In the genomic region with DNA sequence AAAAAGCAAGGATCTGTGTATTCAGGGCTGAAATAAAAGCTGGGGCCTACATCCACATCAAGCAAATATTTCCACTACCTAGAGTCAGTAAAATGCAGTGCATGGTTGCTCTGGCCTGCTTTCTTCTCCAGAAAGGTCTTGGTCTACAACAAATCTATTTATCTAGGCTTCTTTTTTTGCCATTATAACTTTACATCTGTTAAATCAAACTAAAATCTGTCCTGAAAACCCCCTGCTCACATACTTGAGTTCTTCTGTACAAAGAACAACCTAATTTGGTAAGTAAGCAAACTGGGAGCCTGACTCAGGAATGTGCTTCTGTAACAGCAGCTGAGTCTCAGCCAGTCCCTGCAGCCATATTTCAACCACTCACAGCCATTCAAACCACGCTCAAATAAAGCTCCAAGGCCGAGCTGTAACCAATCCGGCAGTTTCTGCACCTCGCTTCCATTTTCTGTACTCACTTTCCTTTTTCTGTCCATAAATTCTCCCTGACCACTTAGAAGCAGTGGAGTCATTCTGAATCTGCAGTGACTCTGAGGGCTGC, we compare ENCODE assay signal across 9 cellular contexts.
A peak's percentile ranks its signal among the peaks of the same experiment; 100 is the strongest.
DNase-seq lines count a peak whose midpoint lies in the region; ATAC-seq, FAIRE-seq and TF ChIP-seq lines count a peak whose summit lies in the region.
"Had no signal": no experiment of that assay in that cellular context is flagged by ENCODE, and none has a peak within 500 bp of the region (broad histone marks: within the 10 kb centered on the region; RNA-seq: fewer than 3 reads in every experiment).

No MANE protein-coding gene starts in this region.

- TF ChIP-seq POLR2A in H1 (IDR thresholded peaks at IDR 0.05; ENCODE audit: control extremely low read depth in 1 of 2, low read depth in 2 of 2, low read length in 2 of 2): no peak
- TF ChIP-seq POLR2A in tibial nerve (IDR thresholded peaks at IDR 0.05): no peak

- TF ChIP-seq EP300 in H1 (IDR thresholded peaks at IDR 0.05; ENCODE audit: borderline replicate concordance in 1 of 2, low read depth in 2 of 2, low read length in 2 of 2): no peak
- peak in 1 of 2 donors; percentile 9 for TF ChIP-seq EP300 in tibial nerve (IDR thresholded peaks at IDR 0.05)

- intact Hi-C loops in PC-3 (cut with micrococcal nuclease): no loop called here

- no peak overlapping the region for H2BK15ac ChIP-seq in H1 (ENCODE audit: low read length)

- H4K91ac ChIP-seq in H1 (replicated peaks; ENCODE audit: insufficient read length, low read length): no peak overlapping the region

- CTCF ChIA-PET in PC-3 (lab: Charles Lee) (no interaction called here), H1 (lab: Charles Lee; ENCODE audit: partially characterized antibody) (interaction anchor here (0.6 to 1.5 kb wide), 4 partner anchors 34 to 461 kb away, joined by 3 to 5 read pairs (median 3); no protein-coding TSS in a partner anchor)

- TF ChIP-seq RAD21 in H1 (IDR thresholded peaks at IDR 0.05 in 1 of 2, conservative IDR thresholded peaks at IDR 0.05 in 1 of 2; ENCODE audit: low read depth in 2 of 2, low read length in 2 of 2): no peak

- no peak overlapping the region for H3K23ac ChIP-seq in H1 (ENCODE audit: insufficient read length)

- TF ChIP-seq CTCF in PC-3 (conservative IDR thresholded peaks at IDR 0.05; ENCODE audit: low read depth, low read length): no peak
- no peak for TF ChIP-seq CTCF in H1 (IDR thresholded peaks at IDR 0.05; ENCODE audit: control extremely low read depth in 1 of 3, insufficient read depth in 1 of 3, low read depth in 1 of 3, low read length in 3 of 3)
- TF ChIP-seq CTCF in tibial nerve (IDR thresholded peaks at IDR 0.05): no peak

- no peak overlapping the region for H2BK20ac ChIP-seq in H1 (ENCODE audit: low read length)

- H3K27ac ChIP-seq in PC-3 (ENCODE audit: low read length) (peak overlapping the region; percentile 89), H1 (ENCODE audit: low read depth, low read length) (no peak overlapping the region; the same call in 1 of the 2 replicates), tibial nerve (peak overlapping the region; percentile 65 to 92 (median 78))
- H3K27ac ChIP-seq: KMS-11 had no signal

- H4K5ac ChIP-seq in H1 (ENCODE audit: insufficient read length, low read depth, low read length): no peak overlapping the region

- no peak overlapping the region; the same call in 1 of the 2 replicates for H2BK12ac ChIP-seq in H1 (ENCODE audit: low read depth, low read length)

- no peak overlapping the region for H2AFZ ChIP-seq in PC-3 (ENCODE audit: low read length)
- no peak overlapping the region for H2AFZ ChIP-seq in H1 (ENCODE audit: low read length)

- ATAC-seq in PC-3: no peak

- H3K36me3 ChIP-seq in PC-3 (ENCODE audit: low read depth, low read length): no peaks in the 10 kb centered on the region
- peaks cover 0 to 66% (median 18%) of the 10 kb centered on the region in 4 experiments; a peak in 4 of 8 replicates for H3K36me3 ChIP-seq in H1 (ENCODE audit: control insufficient read depth in 2 of 4, insufficient read depth in 4 of 4, low read length in 3 of 4)
- peaks cover 0 to 42% (median 0%) of the 10 kb centered on the region in 3 donors for H3K36me3 ChIP-seq in tibial nerve

- H4K20me1 ChIP-seq in PC-3 (ENCODE audit: low read length) (no peaks in the 10 kb centered on the region), H1 (replicated peaks in 1 of 2; ENCODE audit: control insufficient read depth in 1 of 2, insufficient read depth in 2 of 2, low read length in 2 of 2) (no peaks in the 10 kb centered on the region)

- H2AK5ac ChIP-seq in H1 (ENCODE audit: low read depth, low read length): no peak overlapping the region

- H4K8ac ChIP-seq in H1 (ENCODE audit: extremely low read depth, insufficient read depth, low read length): no peak overlapping the region

- no peaks in the 10 kb centered on the region for H3K79me1 ChIP-seq in H1 (ENCODE audit: low read depth, low read length)

- no peak overlapping the region for H3K56ac ChIP-seq in H1 (replicated peaks; ENCODE audit: insufficient read length, low read depth, low read length)

- H2BK120ac ChIP-seq in H1 (replicated peaks; ENCODE audit: low read depth, low read length): no peak overlapping the region

- DNase-seq in PC-3 (peak; percentile 4), H1 (ENCODE audit: low read depth in 1 of 2, low spot score in 2 of 2) (peak in 1 of 2 experiments; percentile 15), midbrain (lab: John Stamatoyannopoulos, UW) (peak; percentile 49), tibial nerve (ENCODE audit: low spot score in 2 of 2) (no peak), Kasumi-1 (lab: John Stamatoyannopoulos, UW) (no peak), SKM-1 (lab: John Stamatoyannopoulos, UW; ENCODE audit: unreplicated experiment) (no peak), DMS 273 (lab: John Stamatoyannopoulos, UW; ENCODE audit: unreplicated experiment) (no peak)
- DNase-seq in activated CD4-positive, alpha-beta T cell treated with anti-CD3 and anti-CD28 coated beads, Interleukin-2, amount 50 U/mL, for 4 hours: no peak

- H3K18ac ChIP-seq in H1 (ENCODE audit: extremely low read depth, low read length): no peak overlapping the region

- FAIRE-seq in H1 (lab: Jason Lieb, UNC): no peak

- peaks cover 4% of the 10 kb centered on the region for H3F3A ChIP-seq in PC-3 (ENCODE audit: low read length, unreplicated experiment)

- H3K4me1 ChIP-seq in PC-3 (ENCODE audit: insufficient read depth, low read length) (peaks cover 26% of the 10 kb centered on the region), H1 (replicated peaks in 1 of 4; ENCODE audit: control insufficient read depth in 3 of 4, insufficient read depth in 4 of 4, low read length in 3 of 4) (peaks cover 5 to 19% (median 11%) of the 10 kb centered on the region in 4 experiments; a peak in 6 of 7 replicates), tibial nerve (peaks cover 0 to 55% (median 18%) of the 10 kb centered on the region in 4 donors)

- no peak overlapping the region for H3K14ac ChIP-seq in H1 (ENCODE audit: insufficient read length)

- H3K4ac ChIP-seq in H1 (replicated peaks; ENCODE audit: insufficient read length, low read depth, low read length): no peak overlapping the region

- H3K23me2 ChIP-seq in H1 (ENCODE audit: low read depth, low read length): no peaks in the 10 kb centered on the region

- POLR2A ChIA-PET in PC-3 (lab: Charles Lee; ENCODE audit: unreplicated experiment) (interaction anchor here (0.6 kb wide), 1 partner anchor 204 kb away, joined by 6 read pairs; no protein-coding TSS in a partner anchor), H1 (lab: Charles Lee; ENCODE audit: partially characterized antibody) (interaction anchor here (0.6 to 2.5 kb wide), 4 partner anchors 14 to 273 kb away, joined by 3 to 10 read pairs (median 5); no protein-coding TSS in a partner anchor)

- BruUV-seq in PC-3 (replicated peaks; lab: Mats Ljungman, UMichigan): no TSS peak

- H3K79me2 ChIP-seq in PC-3 (ENCODE audit: low read length) (no peaks in the 10 kb centered on the region), H1 (ENCODE audit: control insufficient read depth in 1 of 2, insufficient read depth in 2 of 2, low read length in 2 of 2) (peaks cover 0 to 16% of the 10 kb centered on the region in 2 experiments; a peak in 3 of 4 replicates)

- H2BK5ac ChIP-seq in H1 (ENCODE audit: low read depth, low read length): no peak overlapping the region

- H3K9me2 ChIP-seq in PC-3 (replicated peaks; ENCODE audit: low read length): no peaks in the 10 kb centered on the region

- peak overlapping the region; percentile 10; the same call in 1 of the 2 replicates for H3K4me2 ChIP-seq in PC-3 (ENCODE audit: low read length)
- no peak overlapping the region for H3K4me2 ChIP-seq in H1 (ENCODE audit: insufficient read depth in 1 of 2, low read depth in 2 of 2, low read length in 2 of 2)
- H3K4me2 ChIP-seq: KMS-11 had no signal

- H3K27me3 ChIP-seq in PC-3 (ENCODE audit: low read length) (no peaks in the 10 kb centered on the region), H1 (replicated peaks in 1 of 4; ENCODE audit: control insufficient read depth in 3 of 4, extremely low read depth in 1 of 4, insufficient read depth in 3 of 4, low read length in 3 of 4) (no peaks in the 10 kb centered on the region), tibial nerve (no peaks in the 10 kb centered on the region)

- WGBS in H1 (ENCODE audit: extremely low coverage in 1 of 2, insufficient coverage in 1 of 2, insufficient read length in 1 of 2, insufficient replicate concordance in 2 of 2, low coverage in 1 of 2, low lambda C conversion rate in 2 of 2, missing lambda C conversion rate in 1 of 2), 2 experiments: 90% methylated on average over 4 of the region's 4 CpGs; no CpG with 5 or more reads in 1 of the 2 experiments
- WGBS in tibial nerve, 2 donors: 49 to 64% methylated on average over 4 of the region's 4 CpGs

- H3K9ac ChIP-seq in PC-3 (ENCODE audit: low read length) (peak overlapping the region; percentile 23; the same call in 1 of the 2 replicates), H1 (replicated peaks in 1 of 4; ENCODE audit: extremely low read depth in 1 of 4, low read depth in 3 of 4, low read length in 3 of 4) (no peak overlapping the region)
- H3K9ac ChIP-seq: KMS-11 had no signal

- H3K9me3 ChIP-seq in PC-3 (ENCODE audit: low read length) (no peaks in the 10 kb centered on the region), H1 (ENCODE audit: insufficient read depth in 2 of 2, low read depth in 1 of 2, low read length in 1 of 2) (peaks cover 2 to 15% of the 10 kb centered on the region in 2 experiments; a peak in 2 of 4 replicates), tibial nerve (no peaks in the 10 kb centered on the region)

- H3K4me3 ChIP-seq in PC-3 (ENCODE audit: low read length): no peak overlapping the region
- H3K4me3 ChIP-seq in H1 (ENCODE audit: extremely low read depth in 1 of 4, insufficient read depth in 2 of 4, low read depth in 3 of 4, low read length in 4 of 4): no peak overlapping the region
- H3K4me3 ChIP-seq in tibial nerve: no peak overlapping the region

TF ChIP-seq in H1, 55 proteins besides CTCF, POLR2A, EP300 and RAD21:
- TF ChIP-seq TAF1 (IDR thresholded peaks at IDR 0.05; ENCODE audit: low read depth, low read length) (no peak), SRF (IDR thresholded peaks at IDR 0.05; ENCODE audit: low read depth, low read length) (peak; percentile 24; the same call in 1 of the 2 replicates), ZNF274 (IDR thresholded peaks at IDR 0.05; ENCODE audit: borderline replicate concordance, extremely low read depth, low read length) (no peak), MAFK (IDR thresholded peaks at IDR 0.05; ENCODE audit: low read depth, low read length) (0 out of 2 replicates have a peak, but pooled peaks have one; percentile 2)

Comparison
In these comparisons a context has a peak if more than half of its experiments do, and no peak if none do; other contexts are left out.
1. DNase-seq: peak in PC-3 (single experiment) and midbrain (single experiment); none in tibial nerve (0 of 2), Kasumi-1 (0 of 2), SKM-1 (single experiment), activated CD4-positive, alpha-beta T cell treated with anti-CD3 and anti-CD28 coated beads, Interleukin-2, amount 50 U/mL, for 4 hours (0 of 2) and DMS 273 (single experiment).